4 cellular contexts compared by ENCODE assay signal in genomic region chr5:9140202-9140601, GRCh38.
"Had no signal": no experiment of that assay in that cellular context is flagged by ENCODE, and none has a peak within 500 bp of the region (broad histone marks: within the 10 kb centered on the region; RNA-seq: fewer than 3 reads in every experiment).

No MANE protein-coding gene starts in this region.

- DNase-seq: H9, HCEC 1CT, KBM-7 had no signal

- H3K4me2 ChIP-seq: GM23338 had no signal

- H3K4me3 ChIP-seq: GM23338 had no signal

- H2AFZ ChIP-seq: GM23338 had no signal

- ATAC-seq: GM23338 had no signal
